16 cellular contexts compared by ENCODE assay signal in the genomic region with DNA sequence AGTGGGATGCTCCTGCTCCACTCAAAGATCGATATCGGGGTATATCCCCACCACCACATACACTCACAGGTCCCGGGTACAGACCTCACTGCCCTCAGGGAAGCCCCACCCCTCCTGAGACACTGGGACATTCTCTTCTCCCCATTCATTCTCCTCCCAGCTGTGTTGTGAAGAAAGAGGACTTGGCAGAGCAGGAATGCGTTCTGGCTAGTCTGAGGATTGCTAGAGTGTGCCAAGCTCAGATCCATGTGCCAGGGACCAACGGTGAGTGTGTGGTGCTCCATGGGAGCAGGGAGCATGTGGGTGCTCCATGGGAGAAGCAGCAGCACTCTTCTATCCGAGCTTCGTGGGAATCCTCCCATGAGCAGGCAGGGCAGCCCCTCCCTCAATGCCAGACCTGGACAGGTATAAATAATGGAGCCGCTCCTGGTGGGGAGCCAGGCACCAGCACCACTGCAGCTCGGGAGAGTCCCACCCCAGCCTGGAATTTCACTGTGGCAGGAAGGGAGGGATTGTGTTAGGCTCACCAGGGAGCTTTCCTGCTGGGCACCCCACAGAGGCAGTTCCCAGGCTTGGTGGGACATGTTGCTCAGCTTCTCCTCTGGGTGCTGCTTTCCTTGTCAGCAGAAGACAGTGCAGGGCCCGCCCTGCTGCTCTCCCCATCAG. TPM values are rescaled to one million over a fixed set of nuclear protein-coding genes. Genes with fewer than 3 reads are reported as not detected.
A peak's percentile ranks its signal among the peaks of the same experiment; 100 is the strongest.
DNase-seq lines count a peak whose midpoint lies in the region; ATAC-seq and TF ChIP-seq lines count a peak whose summit lies in the region.
"Had no signal": no experiment of that assay in that cellular context is flagged by ENCODE, and none has a peak within 500 bp of the region (broad histone marks: within the 10 kb centered on the region; RNA-seq: fewer than 3 reads in every experiment).

No MANE protein-coding gene starts in this region.

- intact Hi-C loops in activated naive CD4-positive, alpha-beta T cell treated with anti-CD3 and anti-CD28 coated beads for 36 hours (cut with micrococcal nuclease), result no loop called here

- H3K36me3 Mint-ChIP-seq in HFFc6 (ENCODE audit: low read depth) (no peaks in the 10 kb centered on the region), chondrocyte (ENCODE audit: low read depth) (no peaks in the 10 kb centered on the region), mesothelial cell of epicardium (no peaks in the 10 kb centered on the region)
- H3K36me3 Mint-ChIP-seq in CD8-positive, alpha-beta memory T cell, result no peaks in the 10 kb centered on the region
- no peaks in the 10 kb centered on the region for H3K36me3 Mint-ChIP-seq in activated naive CD4-positive, alpha-beta T cell treated with anti-CD3 and anti-CD28 coated beads for 36 hours (ENCODE audit: low read depth)

- no peak overlapping the region; the same call in 1 of the 2 replicates for H3K4me3 Mint-ChIP-seq in HFFc6
- H3K4me3 Mint-ChIP-seq in chondrocyte (ENCODE audit: unreplicated experiment), result no peak overlapping the region
- no peak overlapping the region for H3K4me3 Mint-ChIP-seq in mesothelial cell of epicardium
- H3K4me3 Mint-ChIP-seq in CD8-positive, alpha-beta memory T cell, result no peak overlapping the region
- H3K4me3 Mint-ChIP-seq in activated naive CD4-positive, alpha-beta T cell treated with anti-CD3 and anti-CD28 coated beads for 36 hours, result no peak overlapping the region
- H3K4me3 Mint-ChIP-seq: activated T-helper 17 cell treated with anti-CD3 and anti-CD28 coated beads, Interleukin-2, amount 50 U/mL, for 72 hours had no signal

- H3K27ac Mint-ChIP-seq in HFFc6 (no peak overlapping the region), chondrocyte (ENCODE audit: unreplicated experiment) (no peak overlapping the region), mesothelial cell of epicardium (peak overlapping the region; percentile 53)
- H3K27ac Mint-ChIP-seq in CD8-positive, alpha-beta memory T cell, result no peak overlapping the region
- no peak overlapping the region for H3K27ac Mint-ChIP-seq in activated naive CD4-positive, alpha-beta T cell treated with anti-CD3 and anti-CD28 coated beads for 36 hours
- H3K27ac Mint-ChIP-seq: activated T-helper 17 cell treated with anti-CD3 and anti-CD28 coated beads, Interleukin-2, amount 50 U/mL, for 72 hours had no signal

- peaks cover 50% of the 10 kb centered on the region for H3K27me3 Mint-ChIP-seq in HFFc6 (ENCODE audit: insufficient read depth)
- peaks cover 40% of the 10 kb centered on the region for H3K27me3 Mint-ChIP-seq in chondrocyte (ENCODE audit: low read depth)
- peaks cover 13% of the 10 kb centered on the region for H3K27me3 Mint-ChIP-seq in mesothelial cell of epicardium (ENCODE audit: low read depth)
- peaks cover 0 to 9% of the 10 kb centered on the region in 2 donors for H3K27me3 Mint-ChIP-seq in CD8-positive, alpha-beta memory T cell
- no peaks in the 10 kb centered on the region for H3K27me3 Mint-ChIP-seq in activated naive CD4-positive, alpha-beta T cell treated with anti-CD3 and anti-CD28 coated beads for 36 hours (ENCODE audit: low read depth)

- H3K4me3 ChIP-seq in CD8-positive, alpha-beta memory T cell (ENCODE audit: low read length), result no peak overlapping the region
- H3K4me3 ChIP-seq: BLaER1 treated with 17β-estradiol and CSF1 and Interleukin-3, amounts not matched to agents 10 nM and 100 nM; lung had no signal

- H3K9me3 ChIP-seq in CD8-positive, alpha-beta memory T cell (ENCODE audit: low read length), result no peaks in the 10 kb centered on the region
- H3K9me3 ChIP-seq: BLaER1 treated with 17β-estradiol and CSF1 and Interleukin-3, amounts not matched to agents 10 nM and 100 nM had no signal

- TF ChIP-seq CTCF in HFFc6 (IDR thresholded peaks at IDR 0.05) (no peak), chondrocyte (IDR thresholded peaks at IDR 0.05) (no peak), mesothelial cell of epicardium (IDR thresholded peaks at IDR 0.05; ENCODE audit: unreplicated experiment) (no peak)

- H3K4me1 ChIP-seq in CD8-positive, alpha-beta memory T cell (ENCODE audit: insufficient read depth, low read length), result peaks cover 17% of the 10 kb centered on the region

- H3K9me3 Mint-ChIP-seq in HFFc6 (no peaks in the 10 kb centered on the region), chondrocyte (ENCODE audit: low read depth) (no peaks in the 10 kb centered on the region), mesothelial cell of epicardium (no peaks in the 10 kb centered on the region)
- H3K9me3 Mint-ChIP-seq in CD8-positive, alpha-beta memory T cell, result no peaks in the 10 kb centered on the region
- H3K9me3 Mint-ChIP-seq in activated naive CD4-positive, alpha-beta T cell treated with anti-CD3 and anti-CD28 coated beads for 36 hours, result no peaks in the 10 kb centered on the region
- H3K9me3 Mint-ChIP-seq: activated T-helper 17 cell treated with anti-CD3 and anti-CD28 coated beads, Interleukin-2, amount 50 U/mL, for 72 hours had no signal

- no peak for ATAC-seq in HG03095 (IDR thresholded peaks at IDR 0.05; ENCODE audit: unreplicated experiment)
- ATAC-seq: activated T-helper 17 cell treated with anti-CD3 and anti-CD28 coated beads, Interleukin-2, amount 50 U/mL, for 72 hours had no signal

- no peaks in the 10 kb centered on the region for H3K36me3 ChIP-seq in CD8-positive, alpha-beta memory T cell (ENCODE audit: insufficient read depth, low read length)
- H3K36me3 ChIP-seq: BLaER1 treated with 17β-estradiol and CSF1 and Interleukin-3, amounts not matched to agents 10 nM and 100 nM had no signal

- H3K27me3 ChIP-seq in CD8-positive, alpha-beta memory T cell (ENCODE audit: insufficient read depth, low read length, poor library complexity, severe bottlenecking), result no peaks in the 10 kb centered on the region
- H3K27me3 ChIP-seq: BLaER1 treated with 17β-estradiol and CSF1 and Interleukin-3, amounts not matched to agents 10 nM and 100 nM had no signal

- POLR2A ChIA-PET in CD8-positive, alpha-beta memory T cell (lab: Charles Lee), result no interaction called here

- H3K27ac ChIP-seq in CD8-positive, alpha-beta memory T cell (ENCODE audit: low read depth, low read length), result no peak overlapping the region
- H3K27ac ChIP-seq: BLaER1 treated with 17β-estradiol and CSF1 and Interleukin-3, amounts not matched to agents 10 nM and 100 nM; KMS-11 had no signal

- H3K4me1 Mint-ChIP-seq in HFFc6 (ENCODE audit: low read depth) (peaks cover 19% of the 10 kb centered on the region; the same call in 1 of the 2 replicates), chondrocyte (ENCODE audit: low read depth) (peaks cover 11% of the 10 kb centered on the region), mesothelial cell of epicardium (peaks cover 32% of the 10 kb centered on the region)
- peaks cover 9 to 11% (median 11%) of the 10 kb centered on the region in 3 donors for H3K4me1 Mint-ChIP-seq in CD8-positive, alpha-beta memory T cell
- no peaks in the 10 kb centered on the region for H3K4me1 Mint-ChIP-seq in activated naive CD4-positive, alpha-beta T cell treated with anti-CD3 and anti-CD28 coated beads for 36 hours (ENCODE audit: low read depth)
- H3K4me1 Mint-ChIP-seq: activated T-helper 17 cell treated with anti-CD3 and anti-CD28 coated beads, Interleukin-2, amount 50 U/mL, for 72 hours had no signal

- peak; percentile 39 for DNase-seq in AG08395 (ENCODE audit: low spot score)
- peak; percentile 16 for DNase-seq in HFFc6
- DNase-seq in chondrocyte (ENCODE audit: low spot score), result peak; percentile 50
- DNase-seq in mesothelial cell of epicardium (ENCODE audit: low spot score in 2 of 2, unreplicated experiment in 2 of 2), result peak in 1 of 2 experiments; percentile 39
- DNase-seq in CD8-positive, alpha-beta memory T cell, result no peak
- no peak for DNase-seq in activated naive CD4-positive, alpha-beta T cell treated with anti-CD3 and anti-CD28 coated beads for 36 hours
- DNase-seq in dedifferentiated amniotic fluid mesenchymal stem cell (ENCODE audit: extremely low spot score), result no peak
- DNase-seq: GOT3, SIG-M5 had no signal

- CTCF ChIA-PET in CD8-positive, alpha-beta memory T cell (lab: Charles Lee), result no interaction called here
- CTCF ChIA-PET in activated naive CD4-positive, alpha-beta T cell treated with anti-CD3 and anti-CD28 coated beads for 36 hours (lab: Charles Lee), result no interaction called here

RNA-seq across cellular contexts. Expression of a gene that starts 2.3 kb away (rescaled TPM):
- total RNA-seq in HFFc6 (2021; fragmentation: NEBNext Ultra II Directional; extraction: Animal tissue kit (Norgen Biotek cat#: 25700)), result not detected
- not detected in 3 replicates for total RNA-seq in chondrocyte
- 0.51 to 1.4 TPM (median 0.72 TPM) in 3 replicates for total RNA-seq in mesothelial cell of epicardium
- total RNA-seq in CD8-positive, alpha-beta memory T cell, result not detected
- polyA plus RNA-seq in CD8-positive, alpha-beta memory T cell, result not detected
- total RNA-seq in activated naive CD4-positive, alpha-beta T cell treated with anti-CD3 and anti-CD28 coated beads for 36 hours, result not detected
- total RNA-seq: activated T-helper 17 cell treated with anti-CD3 and anti-CD28 coated beads, Interleukin-2, amount 50 U/mL, for 72 hours had no signal

RNA-seq across cellular contexts. Expression of a gene that starts 29.4 kb away (rescaled TPM):
- total RNA-seq in HFFc6 (2021; fragmentation: NEBNext Ultra II Directional; extraction: Animal tissue kit (Norgen Biotek cat#: 25700)), result not detected
- not detected in 3 replicates for total RNA-seq in chondrocyte
- total RNA-seq in mesothelial cell of epicardium, result 1.2 TPM in 1 of 3 replicates, not detected in the others
- total RNA-seq in CD8-positive, alpha-beta memory T cell, result not detected
- polyA plus RNA-seq in CD8-positive, alpha-beta memory T cell, result not detected
- total RNA-seq in activated naive CD4-positive, alpha-beta T cell treated with anti-CD3 and anti-CD28 coated beads for 36 hours, result not detected
- total RNA-seq: activated T-helper 17 cell treated with anti-CD3 and anti-CD28 coated beads, Interleukin-2, amount 50 U/mL, for 72 hours; cerebellum; urinary bladder had no signal

RNA-seq across cellular contexts. Expression of a gene that starts 30.5 kb away (rescaled TPM):
- total RNA-seq in HFFc6 (2021; fragmentation: NEBNext Ultra II Directional; extraction: Animal tissue kit (Norgen Biotek cat#: 25700)), result not detected
- total RNA-seq in chondrocyte (not detected in 3 replicates), mesothelial cell of epicardium (not detected in 3 replicates)
- total RNA-seq in CD8-positive, alpha-beta memory T cell, result not detected
- polyA plus RNA-seq in CD8-positive, alpha-beta memory T cell, result not detected
- total RNA-seq in activated naive CD4-positive, alpha-beta T cell treated with anti-CD3 and anti-CD28 coated beads for 36 hours, result not detected
- total RNA-seq: activated T-helper 17 cell treated with anti-CD3 and anti-CD28 coated beads, Interleukin-2, amount 50 U/mL, for 72 hours; lung; urinary bladder had no signal
- polyA plus RNA-seq: lung, urinary bladder had no signal

RNA-seq across cellular contexts. Expression of a gene that starts 48.9 kb away (rescaled TPM):
- total RNA-seq in HFFc6 (2021; fragmentation: NEBNext Ultra II Directional; extraction: Animal tissue kit (Norgen Biotek cat#: 25700)), result not detected
- not detected in 3 replicates for total RNA-seq in chondrocyte
- total RNA-seq in mesothelial cell of epicardium, result not detected in 3 replicates
- total RNA-seq in CD8-positive, alpha-beta memory T cell, result not detected
- polyA plus RNA-seq in CD8-positive, alpha-beta memory T cell, result not detected
- not detected for total RNA-seq in activated naive CD4-positive, alpha-beta T cell treated with anti-CD3 and anti-CD28 coated beads for 36 hours
- total RNA-seq: activated T-helper 17 cell treated with anti-CD3 and anti-CD28 coated beads, Interleukin-2, amount 50 U/mL, for 72 hours; cerebellum; lung; urinary bladder had no signal
- polyA plus RNA-seq: urinary bladder had no signal

RNA-seq across cellular contexts. Expression of a gene that starts 51.2 kb away (rescaled TPM):
- total RNA-seq in HFFc6 (2021; fragmentation: NEBNext Ultra II Directional; extraction: Animal tissue kit (Norgen Biotek cat#: 25700)), result not detected
- total RNA-seq in chondrocyte, result not detected in 3 replicates
- not detected in 3 replicates for total RNA-seq in mesothelial cell of epicardium
- total RNA-seq in CD8-positive, alpha-beta memory T cell, result not detected
- not detected for polyA plus RNA-seq in CD8-positive, alpha-beta memory T cell
- not detected for total RNA-seq in activated naive CD4-positive, alpha-beta T cell treated with anti-CD3 and anti-CD28 coated beads for 36 hours
- total RNA-seq: activated T-helper 17 cell treated with anti-CD3 and anti-CD28 coated beads, Interleukin-2, amount 50 U/mL, for 72 hours; cerebellum; lung; urinary bladder had no signal
- polyA plus RNA-seq: lung, urinary bladder had no signal

Comparison
In these comparisons a context has a peak if more than half of its experiments do, and no peak if none do; other contexts are left out.
1. DNase-seq: peak in AG08395 (single experiment), HFFc6 (single experiment) and chondrocyte (single experiment); none in CD8-positive, alpha-beta memory T cell (0 of 5), activated naive CD4-positive, alpha-beta T cell treated with anti-CD3 and anti-CD28 coated beads for 36 hours (single experiment) and dedifferentiated amniotic fluid mesenchymal stem cell (single experiment).